Comparison of ENCODE assay signal across 8 cellular contexts in the genomic region with DNA sequence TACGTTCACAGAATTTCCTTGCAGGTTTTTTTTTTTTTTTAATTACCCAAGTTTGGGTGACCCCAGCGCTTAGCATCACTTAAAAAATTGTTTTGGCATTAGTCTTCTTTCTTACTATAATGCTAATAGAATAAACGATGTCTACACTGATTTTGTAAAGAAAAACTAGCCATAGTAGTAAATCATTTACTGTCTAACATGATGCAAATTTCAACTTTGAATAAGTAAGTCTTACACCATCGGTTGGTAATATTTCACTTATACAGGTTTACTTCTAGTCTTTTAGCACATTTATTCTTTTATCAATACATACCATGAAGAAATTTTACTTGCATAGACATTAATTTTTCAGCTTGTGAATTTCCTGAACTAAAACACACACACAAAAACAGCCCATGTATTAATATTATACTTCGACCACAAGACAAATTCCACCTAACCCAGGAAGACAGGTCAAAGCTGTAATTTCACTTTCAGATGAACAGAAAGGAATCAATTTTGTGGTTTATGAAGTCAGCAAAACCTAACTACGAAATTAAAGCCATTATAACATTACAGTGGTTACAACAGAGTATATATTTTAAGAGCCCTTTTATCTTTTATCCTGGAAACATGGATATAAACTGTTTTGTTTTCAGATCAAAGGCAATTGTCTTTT. TPM values are rescaled to one million over a fixed set of nuclear protein-coding genes. Genes with fewer than 3 reads are reported as not detected.
DNase-seq lines count a peak whose midpoint lies in the region; ATAC-seq and TF ChIP-seq lines count a peak whose summit lies in the region.

No MANE protein-coding gene starts in this region.

- ATAC-seq in GM18867 (IDR thresholded peaks at IDR 0.05; ENCODE audit: unreplicated experiment) (peak; percentile 28), HG02973 (IDR thresholded peaks at IDR 0.05; ENCODE audit: unreplicated experiment) (peak; percentile 21), GM21717 (IDR thresholded peaks at IDR 0.05; ENCODE audit: unreplicated experiment) (no peak), HG02798 (IDR thresholded peaks at IDR 0.05; ENCODE audit: poor library complexity, unreplicated experiment) (no peak)

- no peaks in the 10 kb centered on the region for H3K9me3 Mint-ChIP-seq in activated T-helper 2 cell treated with anti-CD3 and anti-CD28 coated beads, Interferon-gamma antibody, Interleukin-2, Interleukin-4, amounts not matched to agents 10 μg/mL and 5 μg/mL and 100 μg/mL, durations not matched to agents 14 hours and 24 hours and 36 hours
- H3K9me3 Mint-ChIP-seq in neural crest cell: no peaks in the 10 kb centered on the region

- no peak for TF ChIP-seq CTCF in neural crest cell (conservative IDR thresholded peaks at IDR 0.05)

- H3K27me3 Mint-ChIP-seq in activated T-helper 2 cell treated with anti-CD3 and anti-CD28 coated beads, Interferon-gamma antibody, Interleukin-2, Interleukin-4, amounts not matched to agents 10 μg/mL and 5 μg/mL and 100 μg/mL, durations not matched to agents 14 hours and 24 hours and 36 hours (ENCODE audit: low read depth): no peaks in the 10 kb centered on the region
- no peaks in the 10 kb centered on the region for H3K27me3 Mint-ChIP-seq in neural crest cell (ENCODE audit: low read depth)

- peaks cover 72% of the 10 kb centered on the region for H3K4me1 Mint-ChIP-seq in activated T-helper 2 cell treated with anti-CD3 and anti-CD28 coated beads, Interferon-gamma antibody, Interleukin-2, Interleukin-4, amounts not matched to agents 10 μg/mL and 5 μg/mL and 100 μg/mL, durations not matched to agents 14 hours and 24 hours and 36 hours (ENCODE audit: low read depth)
- H3K4me1 Mint-ChIP-seq in neural crest cell: peaks cover 50% of the 10 kb centered on the region

- DNase-seq in activated T-helper 2 cell treated with anti-CD3 and anti-CD28 coated beads, Interferon-gamma antibody, Interleukin-2, Interleukin-4, amounts not matched to agents 10 μg/mL and 5 μg/mL and 100 μg/mL, durations not matched to agents 14 hours and 24 hours and 36 hours (ENCODE audit: low spot score): no peak
- DNase-seq in neural crest cell (ENCODE audit: low read depth, low spot score) (no peak), KG1 (lab: John Stamatoyannopoulos, UW) (no peak), NK-92 (lab: John Stamatoyannopoulos, UW; ENCODE audit: unreplicated experiment) (no peak)

- H3K27ac Mint-ChIP-seq in activated T-helper 2 cell treated with anti-CD3 and anti-CD28 coated beads, Interferon-gamma antibody, Interleukin-2, Interleukin-4, amounts not matched to agents 10 μg/mL and 5 μg/mL and 100 μg/mL, durations not matched to agents 14 hours and 24 hours and 36 hours: peak overlapping the region; percentile 67
- no peak overlapping the region for H3K27ac Mint-ChIP-seq in neural crest cell (ENCODE audit: unreplicated experiment)

- H3K4me3 Mint-ChIP-seq in activated T-helper 2 cell treated with anti-CD3 and anti-CD28 coated beads, Interferon-gamma antibody, Interleukin-2, Interleukin-4, amounts not matched to agents 10 μg/mL and 5 μg/mL and 100 μg/mL, durations not matched to agents 14 hours and 24 hours and 36 hours (ENCODE audit: low read depth): peak overlapping the region; percentile 93
- peak overlapping the region; percentile 97 for H3K4me3 Mint-ChIP-seq in neural crest cell

- intact Hi-C loops in activated T-helper 2 cell treated with anti-CD3 and anti-CD28 coated beads, Interferon-gamma antibody, Interleukin-2, Interleukin-4, amounts not matched to agents 10 μg/mL and 5 μg/mL and 100 μg/mL, durations not matched to agents 14 hours and 24 hours and 36 hours (cut with micrococcal nuclease): loop anchor here (10.0 kb wide), 1 partner anchor 1845 kb away; a partner anchor contains a TSS

- peaks cover 19% of the 10 kb centered on the region for H3K36me3 Mint-ChIP-seq in activated T-helper 2 cell treated with anti-CD3 and anti-CD28 coated beads, Interferon-gamma antibody, Interleukin-2, Interleukin-4, amounts not matched to agents 10 μg/mL and 5 μg/mL and 100 μg/mL, durations not matched to agents 14 hours and 24 hours and 36 hours (ENCODE audit: low read depth)
- no peaks in the 10 kb centered on the region for H3K36me3 Mint-ChIP-seq in neural crest cell (ENCODE audit: low read depth)

RNA-seq across cellular contexts. Expression of a gene that starts 1.9 kb away (rescaled TPM):
- 18.4 and 18.5 TPM in 2 replicates for total RNA-seq in activated T-helper 2 cell treated with anti-CD3 and anti-CD28 coated beads, Interferon-gamma antibody, Interleukin-2, Interleukin-4, amounts not matched to agents 10 μg/mL and 5 μg/mL and 100 μg/mL, durations not matched to agents 14 hours and 24 hours and 36 hours
- total RNA-seq in neural crest cell: 54.7 and 58.7 TPM in 2 replicates

Comparison
In these comparisons a context has a peak if more than half of its experiments do, and no peak if none do; other contexts are left out.
1. ATAC-seq: peak in GM18867 (single experiment) and HG02973 (single experiment); none in GM21717 (single experiment) and HG02798 (single experiment).